1 cellular context compared by ENCODE assay signal in genomic region chr9:5832543-5833529, GRCh38.
TF ChIP-seq lines count a peak whose summit lies in the region.

ERMP1 (minus strand) TSS chr9:5833117; CDS start chr9:5833027, 90 bp downstream.

TF ChIP-seq in HepG2, 621 proteins besides CTCF, POLR2A, EP300 and RAD21 (continued from another document and continues in another):
- TF ChIP-seq ZNF672 (CRISPR knock-in tag; IDR thresholded peaks at IDR 0.05) = no peak
- no peak for TF ChIP-seq ZNF780A (CRISPR knock-in tag; IDR thresholded peaks at IDR 0.05)
- peak; percentile 64; the same call in 1 of the 2 replicates for TF ChIP-seq ZNF614 (CRISPR knock-in tag; IDR thresholded peaks at IDR 0.05; ENCODE audit: borderline replicate concordance)
- peak; percentile 47; the same call in 1 of the 2 replicates for TF ChIP-seq CAMTA2 (CRISPR knock-in tag; IDR thresholded peaks at IDR 0.05; ENCODE audit: borderline replicate concordance)
- TF ChIP-seq TBP (CRISPR knock-in tag; IDR thresholded peaks at IDR 0.05) = peak; percentile 92; the same call in 1 of the 2 replicates
- 0 out of 2 replicates have a peak, but pooled peaks have one; percentile 72 for TF ChIP-seq ZFP62 (CRISPR knock-in tag; IDR thresholded peaks at IDR 0.05)
- peak; percentile 36; the same call in 1 of the 2 replicates for TF ChIP-seq POLR2AphosphoS5 (IDR thresholded peaks at IDR 0.05; ENCODE audit: low read depth, low read length)
- TF ChIP-seq CBX1 (IDR thresholded peaks at IDR 0.05; ENCODE audit: low read depth) = peak; percentile 16
- no peak for TF ChIP-seq HHEX (CRISPR knock-in tag; IDR thresholded peaks at IDR 0.05)
- peak; percentile 60 for TF ChIP-seq HDAC2 (CRISPR knock-in tag; IDR thresholded peaks at IDR 0.05)
- TF ChIP-seq, protein P1, sequence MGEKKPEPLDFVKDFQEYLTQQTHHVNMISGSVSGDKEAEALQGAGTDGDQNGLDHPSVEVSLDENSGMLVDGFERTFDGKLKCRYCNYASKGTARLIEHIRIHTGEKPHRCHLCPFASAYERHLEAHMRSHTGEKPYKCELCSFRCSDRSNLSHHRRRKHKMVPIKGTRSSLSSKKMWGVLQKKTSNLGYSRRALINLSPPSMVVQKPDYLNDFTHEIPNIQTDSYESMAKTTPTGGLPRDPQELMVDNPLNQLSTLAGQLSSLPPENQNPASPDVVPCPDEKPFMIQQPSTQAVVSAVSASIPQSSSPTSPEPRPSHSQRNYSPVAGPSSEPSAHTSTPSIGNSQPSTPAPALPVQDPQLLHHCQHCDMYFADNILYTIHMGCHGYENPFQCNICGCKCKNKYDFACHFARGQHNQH (CRISPR knock-in tag; IDR thresholded peaks at IDR 0.05) = no peak
- TF ChIP-seq THAP11 (CRISPR knock-in tag; IDR thresholded peaks at IDR 0.05) = peak; percentile 70
- TF ChIP-seq MED1 (CRISPR knock-in tag; IDR thresholded peaks at IDR 0.05) = peak; percentile 78
- TF ChIP-seq, protein P2, sequence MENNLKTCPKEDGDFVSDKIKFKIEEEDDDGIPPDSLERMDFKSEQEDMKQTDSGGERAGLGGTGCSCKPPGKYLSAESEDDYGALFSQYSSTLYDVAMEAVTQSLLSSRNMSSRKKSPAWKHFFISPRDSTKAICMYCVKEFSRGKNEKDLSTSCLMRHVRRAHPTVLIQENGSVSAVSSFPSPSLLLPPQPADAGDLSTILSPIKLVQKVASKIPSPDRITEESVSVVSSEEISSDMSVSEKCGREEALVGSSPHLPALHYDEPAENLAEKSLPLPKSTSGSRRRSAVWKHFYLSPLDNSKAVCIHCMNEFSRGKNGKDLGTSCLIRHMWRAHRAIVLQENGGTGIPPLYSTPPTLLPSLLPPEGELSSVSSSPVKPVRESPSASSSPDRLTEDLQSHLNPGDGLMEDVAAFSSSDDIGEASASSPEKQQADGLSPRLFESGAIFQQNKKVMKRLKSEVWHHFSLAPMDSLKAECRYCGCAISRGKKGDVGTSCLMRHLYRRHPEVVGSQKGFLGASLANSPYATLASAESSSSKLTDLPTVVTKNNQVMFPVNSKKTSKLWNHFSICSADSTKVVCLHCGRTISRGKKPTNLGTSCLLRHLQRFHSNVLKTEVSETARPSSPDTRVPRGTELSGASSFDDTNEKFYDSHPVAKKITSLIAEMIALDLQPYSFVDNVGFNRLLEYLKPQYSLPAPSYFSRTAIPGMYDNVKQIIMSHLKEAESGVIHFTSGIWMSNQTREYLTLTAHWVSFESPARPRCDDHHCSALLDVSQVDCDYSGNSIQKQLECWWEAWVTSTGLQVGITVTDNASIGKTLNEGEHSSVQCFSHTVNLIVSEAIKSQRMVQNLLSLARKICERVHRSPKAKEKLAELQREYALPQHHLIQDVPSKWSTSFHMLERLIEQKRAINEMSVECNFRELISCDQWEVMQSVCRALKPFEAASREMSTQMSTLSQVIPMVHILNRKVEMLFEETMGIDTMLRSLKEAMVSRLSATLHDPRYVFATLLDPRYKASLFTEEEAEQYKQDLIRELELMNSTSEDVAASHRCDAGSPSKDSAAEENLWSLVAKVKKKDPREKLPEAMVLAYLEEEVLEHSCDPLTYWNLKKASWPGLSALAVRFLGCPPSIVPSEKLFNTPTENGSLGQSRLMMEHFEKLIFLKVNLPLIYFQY (CRISPR knock-in tag; IDR thresholded peaks at IDR 0.05; ENCODE audit: borderline replicate concordance) = peak; percentile 90
- peak; percentile 93 for TF ChIP-seq KMT2A (CRISPR knock-in tag; IDR thresholded peaks at IDR 0.05)
- TF ChIP-seq, protein P3, sequence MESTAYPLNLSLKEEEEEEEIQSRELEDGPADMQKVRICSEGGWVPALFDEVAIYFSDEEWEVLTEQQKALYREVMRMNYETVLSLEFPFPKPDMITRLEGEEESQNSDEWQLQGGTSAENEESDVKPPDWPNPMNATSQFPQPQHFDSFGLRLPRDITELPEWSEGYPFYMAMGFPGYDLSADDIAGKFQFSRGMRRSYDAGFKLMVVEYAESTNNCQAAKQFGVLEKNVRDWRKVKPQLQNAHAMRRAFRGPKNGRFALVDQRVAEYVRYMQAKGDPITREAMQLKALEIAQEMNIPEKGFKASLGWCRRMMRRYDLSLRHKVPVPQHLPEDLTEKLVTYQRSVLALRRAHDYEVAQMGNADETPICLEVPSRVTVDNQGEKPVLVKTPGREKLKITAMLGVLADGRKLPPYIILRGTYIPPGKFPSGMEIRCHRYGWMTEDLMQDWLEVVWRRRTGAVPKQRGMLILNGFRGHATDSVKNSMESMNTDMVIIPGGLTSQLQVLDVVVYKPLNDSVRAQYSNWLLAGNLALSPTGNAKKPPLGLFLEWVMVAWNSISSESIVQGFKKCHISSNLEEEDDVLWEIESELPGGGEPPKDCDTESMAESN (CRISPR knock-in tag; conservative IDR thresholded peaks at IDR 0.05) = peak; percentile 82
- TF ChIP-seq, protein P4, sequence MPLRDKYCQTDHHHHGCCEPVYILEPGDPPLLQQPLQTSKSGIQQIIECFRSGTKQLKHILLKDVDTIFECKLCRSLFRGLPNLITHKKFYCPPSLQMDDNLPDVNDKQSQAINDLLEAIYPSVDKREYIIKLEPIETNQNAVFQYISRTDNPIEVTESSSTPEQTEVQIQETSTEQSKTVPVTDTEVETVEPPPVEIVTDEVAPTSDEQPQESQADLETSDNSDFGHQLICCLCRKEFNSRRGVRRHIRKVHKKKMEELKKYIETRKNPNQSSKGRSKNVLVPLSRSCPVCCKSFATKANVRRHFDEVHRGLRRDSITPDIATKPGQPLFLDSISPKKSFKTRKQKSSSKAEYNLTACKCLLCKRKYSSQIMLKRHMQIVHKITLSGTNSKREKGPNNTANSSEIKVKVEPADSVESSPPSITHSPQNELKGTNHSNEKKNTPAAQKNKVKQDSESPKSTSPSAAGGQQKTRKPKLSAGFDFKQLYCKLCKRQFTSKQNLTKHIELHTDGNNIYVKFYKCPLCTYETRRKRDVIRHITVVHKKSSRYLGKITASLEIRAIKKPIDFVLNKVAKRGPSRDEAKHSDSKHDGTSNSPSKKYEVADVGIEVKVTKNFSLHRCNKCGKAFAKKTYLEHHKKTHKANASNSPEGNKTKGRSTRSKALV (CRISPR knock-in tag; IDR thresholded peaks at IDR 0.05) = peak; percentile 94
- TF ChIP-seq MEIS2 (CRISPR knock-in tag; IDR thresholded peaks at IDR 0.05) = 0 out of 2 replicates have a peak, but pooled peaks have one; percentile 28
- 0 out of 2 replicates have a peak, but pooled peaks have one; percentile 70 for TF ChIP-seq ZNF354B (CRISPR knock-in tag; IDR thresholded peaks at IDR 0.05)
- peak; percentile 85 for TF ChIP-seq MXD4 (CRISPR knock-in tag; IDR thresholded peaks at IDR 0.05)
- TF ChIP-seq ZNF501 (CRISPR knock-in tag; IDR thresholded peaks at IDR 0.05) = peak; percentile 85
- no peak for TF ChIP-seq ZKSCAN5 (CRISPR knock-in tag; IDR thresholded peaks at IDR 0.05)
- no peak for TF ChIP-seq HDAC6 (IDR thresholded peaks at IDR 0.05; ENCODE audit: low read depth, low read length)
- no peak; the same call in 1 of the 2 replicates for TF ChIP-seq ZNF451 (CRISPR knock-in tag; IDR thresholded peaks at IDR 0.05)
- TF ChIP-seq ZBTB46 (CRISPR knock-in tag; IDR thresholded peaks at IDR 0.05; ENCODE audit: borderline replicate concordance) = no peak
- no peak for TF ChIP-seq ZSCAN30 (CRISPR knock-in tag; IDR thresholded peaks at IDR 0.05)
- 0 out of 2 replicates have a peak, but pooled peaks have one; percentile 49 for TF ChIP-seq ZNF616 (CRISPR knock-in tag; IDR thresholded peaks at IDR 0.05; ENCODE audit: low read depth)
- no peak for TF ChIP-seq ZC3H4 (CRISPR knock-in tag; IDR thresholded peaks at IDR 0.05; ENCODE audit: borderline replicate concordance)
- TF ChIP-seq, protein P5, sequence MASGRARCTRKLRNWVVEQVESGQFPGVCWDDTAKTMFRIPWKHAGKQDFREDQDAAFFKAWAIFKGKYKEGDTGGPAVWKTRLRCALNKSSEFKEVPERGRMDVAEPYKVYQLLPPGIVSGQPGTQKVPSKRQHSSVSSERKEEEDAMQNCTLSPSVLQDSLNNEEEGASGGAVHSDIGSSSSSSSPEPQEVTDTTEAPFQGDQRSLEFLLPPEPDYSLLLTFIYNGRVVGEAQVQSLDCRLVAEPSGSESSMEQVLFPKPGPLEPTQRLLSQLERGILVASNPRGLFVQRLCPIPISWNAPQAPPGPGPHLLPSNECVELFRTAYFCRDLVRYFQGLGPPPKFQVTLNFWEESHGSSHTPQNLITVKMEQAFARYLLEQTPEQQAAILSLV (CRISPR knock-in tag; IDR thresholded peaks at IDR 0.05; ENCODE audit: borderline replicate concordance) = peak; percentile 74; the same call in 1 of the 2 replicates
- TF ChIP-seq ZSCAN31 (CRISPR knock-in tag; IDR thresholded peaks at IDR 0.05; ENCODE audit: low read depth) = peak; percentile 71
- TF ChIP-seq ZNF709 (CRISPR knock-in tag; IDR thresholded peaks at IDR 0.05) = peak; percentile 92
- peak; percentile 30; the same call in 1 of the 2 replicates for TF ChIP-seq ZNF205 (CRISPR knock-in tag; IDR thresholded peaks at IDR 0.05)
- TF ChIP-seq MTF1 (CRISPR knock-in tag; IDR thresholded peaks at IDR 0.05) = peak; percentile 50; the same call in 1 of the 2 replicates
- no peak for TF ChIP-seq SIN3A (IDR thresholded peaks at IDR 0.05; ENCODE audit: borderline replicate concordance, low read depth, low read length)
- 0 out of 2 replicates have a peak, but pooled peaks have one; percentile 45 for TF ChIP-seq YEATS2 (CRISPR knock-in tag; IDR thresholded peaks at IDR 0.05; ENCODE audit: borderline replicate concordance)
- no peak for TF ChIP-seq SRF (IDR thresholded peaks at IDR 0.05; ENCODE audit: low read depth, low read length)
- TF ChIP-seq KAT2B (IDR thresholded peaks at IDR 0.05; ENCODE audit: borderline replicate concordance, low read depth, low read length) = no peak
- peak; percentile 92; the same call in 1 of the 2 replicates for TF ChIP-seq ZSCAN20 (CRISPR knock-in tag; IDR thresholded peaks at IDR 0.05; ENCODE audit: borderline replicate concordance)
- 0 out of 2 replicates have a peak, but pooled peaks have one; percentile 28 for TF ChIP-seq THYN1 (CRISPR knock-in tag; IDR thresholded peaks at IDR 0.05; ENCODE audit: borderline replicate concordance, low read depth)
- TF ChIP-seq ZNF747 (CRISPR knock-in tag; IDR thresholded peaks at IDR 0.05; ENCODE audit: borderline replicate concordance) = 0 out of 2 replicates have a peak, but pooled peaks have one; percentile 57
- TF ChIP-seq ZNF326 (CRISPR knock-in tag; IDR thresholded peaks at IDR 0.05; ENCODE audit: borderline replicate concordance) = no peak
- TF ChIP-seq, protein P6, sequence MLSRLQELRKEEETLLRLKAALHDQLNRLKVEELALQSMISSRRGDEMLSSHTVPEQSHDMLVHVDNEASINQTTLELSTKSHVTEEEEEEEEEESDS (CRISPR knock-in tag; IDR thresholded peaks at IDR 0.05; ENCODE audit: borderline replicate concordance) = no peak
- TF ChIP-seq FOXJ3 (CRISPR knock-in tag; IDR thresholded peaks at IDR 0.05; ENCODE audit: borderline replicate concordance) = no peak
- TF ChIP-seq CHD2 (IDR thresholded peaks at IDR 0.05; ENCODE audit: low read depth, low read length) = no peak
- TF ChIP-seq SMC3 (IDR thresholded peaks at IDR 0.05; ENCODE audit: low read length) = peak; percentile 4; the same call in 1 of the 2 replicates
- TF ChIP-seq ATF2 (CRISPR knock-in tag; IDR thresholded peaks at IDR 0.05) = 0 out of 2 replicates have a peak, but pooled peaks have one; percentile 37
- peak; percentile 49; the same call in 1 of the 2 replicates for TF ChIP-seq JUND (CRISPR knock-in tag; IDR thresholded peaks at IDR 0.05)
- TF ChIP-seq NCOR1 (IDR thresholded peaks at IDR 0.05; ENCODE audit: borderline replicate concordance, low read length) = 0 out of 2 replicates have a peak, but pooled peaks have one; percentile 3
- peak; percentile 61 for TF ChIP-seq ELF1 (CRISPR knock-in tag; IDR thresholded peaks at IDR 0.05)
- TF ChIP-seq ZNF30 (CRISPR knock-in tag; IDR thresholded peaks at IDR 0.05) = peak; percentile 88; the same call in 1 of the 2 replicates
- no peak for TF ChIP-seq ZNF510 (CRISPR knock-in tag; IDR thresholded peaks at IDR 0.05; ENCODE audit: low read depth)
- TF ChIP-seq, protein P7, sequence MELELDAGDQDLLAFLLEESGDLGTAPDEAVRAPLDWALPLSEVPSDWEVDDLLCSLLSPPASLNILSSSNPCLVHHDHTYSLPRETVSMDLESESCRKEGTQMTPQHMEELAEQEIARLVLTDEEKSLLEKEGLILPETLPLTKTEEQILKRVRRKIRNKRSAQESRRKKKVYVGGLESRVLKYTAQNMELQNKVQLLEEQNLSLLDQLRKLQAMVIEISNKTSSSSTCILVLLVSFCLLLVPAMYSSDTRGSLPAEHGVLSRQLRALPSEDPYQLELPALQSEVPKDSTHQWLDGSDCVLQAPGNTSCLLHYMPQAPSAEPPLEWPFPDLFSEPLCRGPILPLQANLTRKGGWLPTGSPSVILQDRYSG (CRISPR knock-in tag; IDR thresholded peaks at IDR 0.05) = peak; percentile 64; the same call in 1 of the 2 replicates
- peak; percentile 33 for TF ChIP-seq TEAD3 (CRISPR knock-in tag; optimal IDR thresholded peaks at IDR 0.05; ENCODE audit: borderline replicate concordance)
- TF ChIP-seq MTF2 (CRISPR knock-in tag; IDR thresholded peaks at IDR 0.05; ENCODE audit: borderline replicate concordance) = peak; percentile 66; the same call in 1 of the 2 replicates
- peak; percentile 60; the same call in 1 of the 2 replicates for TF ChIP-seq ZKSCAN8 (CRISPR knock-in tag; IDR thresholded peaks at IDR 0.05; ENCODE audit: borderline replicate concordance)
- peak; percentile 66 for TF ChIP-seq ZNF768 (CRISPR knock-in tag; IDR thresholded peaks at IDR 0.05)
- TF ChIP-seq ZNF292 (CRISPR knock-in tag; IDR thresholded peaks at IDR 0.05; ENCODE audit: borderline replicate concordance, low read depth) = peak; percentile 55; the same call in 1 of the 2 replicates
- peak; percentile 40; the same call in 1 of the 2 replicates for TF ChIP-seq SALL2 (CRISPR knock-in tag; IDR thresholded peaks at IDR 0.05)
- TF ChIP-seq ISX (CRISPR knock-in tag; conservative IDR thresholded peaks at IDR 0.05) = peak; percentile 80; the same call in 1 of the 2 replicates
